In the genomic region with DNA sequence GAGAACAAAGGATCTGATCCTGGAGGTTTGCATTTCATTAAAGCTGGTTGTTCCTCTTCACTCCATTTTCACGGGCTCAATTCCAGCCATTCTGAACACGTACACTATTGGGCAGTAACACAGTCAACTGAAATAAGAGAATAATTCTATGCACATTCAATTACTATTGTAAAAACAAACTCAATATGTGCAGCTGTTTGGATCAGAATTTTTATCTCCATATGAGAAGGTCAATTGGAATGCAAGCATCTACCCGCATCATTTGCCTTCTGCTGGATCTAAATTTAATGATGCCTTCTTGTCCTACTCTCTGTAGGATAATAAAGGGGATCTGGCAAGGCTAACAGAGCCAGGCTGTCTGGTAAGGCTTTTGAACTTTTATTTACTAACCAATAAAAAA, we compare ENCODE assay signal across 23 cellular contexts.
DNase-seq lines count a peak whose midpoint lies in the region; ATAC-seq and TF ChIP-seq lines count a peak whose summit lies in the region.
"Had no signal": no experiment of that assay in that cellular context is flagged by ENCODE, and none has a peak within 500 bp of the region (broad histone marks: within the 10 kb centered on the region; RNA-seq: fewer than 3 reads in every experiment).

No MANE protein-coding gene starts in this region.

- no peak overlapping the region for H3K4me3 ChIP-seq in BJ (ENCODE audit: low read depth, low read length)
- H3K4me3 ChIP-seq in astrocyte of the cerebellum (ENCODE audit: low read depth, low read length): no peak overlapping the region
- H3K4me3 ChIP-seq: body of pancreas, GM23338, thyroid gland had no signal

- POLR2A ChIA-PET in BJ (lab: Charles Lee): interaction anchor here (0.6 kb wide), 1 partner anchor 1472 kb away, joined by 3 read pairs; no protein-coding TSS in a partner anchor

- DNase-seq in BJ (ENCODE audit: low read depth) (peak; percentile 20), LHCN-M2 (ENCODE audit: low read depth) (peak; percentile 90), astrocyte of the cerebellum (ENCODE audit: low read depth) (peak; percentile 4), iris pigment epithelial cell (ENCODE audit: low read depth) (peak; percentile 36), foreskin melanocyte (no peak)
- DNase-seq in activated CD8-positive, alpha-beta memory T cell treated with anti-CD3 and anti-CD28 coated beads, Interleukin-2, amount 50 U/mL, for 4 hours: no peak
- DNase-seq: activated CD4-positive, alpha-beta T cell treated with anti-CD3 and anti-CD28 coated beads, Interleukin-2, amount 50 U/mL, for 1 hour; activated CD8-positive, alpha-beta memory T cell treated with anti-CD3 and anti-CD28 coated beads, Interleukin-2, amount 10 ng/mL, durations not matched to agents 7 days and 5 days; activated naive CD4-positive, alpha-beta T cell treated with anti-CD3 and anti-CD28 coated beads, Interleukin-2, amount 50 U/mL, for 16 hours; body of pancreas; CD4-positive, alpha-beta memory T cell; effector CD8-positive, alpha-beta T cell; GF-D8; kidney; MV-4-11; NCI-H1694 treated with DMSO at 0.1 percent for 48 hours; RPMI8226; stimulated activated naive CD8-positive, alpha-beta T cell treated with anti-CD3 and anti-CD28 coated beads, Interleukin-15, amount 100 ng/mL, for 72 hours; thyroid gland had no signal

- H3K36me3 ChIP-seq in BJ (ENCODE audit: control insufficient read depth, insufficient read depth, low read length): no peaks in the 10 kb centered on the region
- H3K36me3 ChIP-seq: thyroid gland had no signal

- no peak for TF ChIP-seq CTCF in BJ (IDR thresholded peaks at IDR 0.05; ENCODE audit: insufficient read depth, low read depth, low read length)
- no peak for TF ChIP-seq CTCF in astrocyte of the cerebellum (IDR thresholded peaks at IDR 0.05; ENCODE audit: low read depth, low read length, missing control alignments)

- ATAC-seq in GM18909 (IDR thresholded peaks at IDR 0.05; ENCODE audit: poor library complexity, unreplicated experiment) (no peak), HG03457 (IDR thresholded peaks at IDR 0.05; ENCODE audit: unreplicated experiment) (no peak)
- ATAC-seq: activated CD8-positive, alpha-beta memory T cell treated with anti-CD3 and anti-CD28 coated beads, Interleukin-2, amount 10 ng/mL, durations not matched to agents 7 days and 5 days; body of pancreas; GM23338; SK-N-SH treated with all-trans-retinoic acid at 6 μM for 48 hours; stimulated activated naive CD8-positive, alpha-beta T cell treated with anti-CD3 and anti-CD28 coated beads, Interleukin-15, amount 100 ng/mL, for 72 hours had no signal

- H3K27me3 ChIP-seq in BJ (ENCODE audit: control insufficient read depth, insufficient read depth, low read length): no peaks in the 10 kb centered on the region
- H3K27me3 ChIP-seq: body of pancreas, thyroid gland had no signal

- in situ Hi-C loops in astrocyte of the cerebellum (cut with HindIII; ENCODE audit: low sequenced_read_pairs): no loop called here

- CTCF ChIA-PET in BJ (lab: Yijun Ruan, JAX): no interaction called here

Comparison
In these comparisons a context has a peak if more than half of its experiments do, and no peak if none do; other contexts are left out.
1. DNase-seq: peak in BJ (single experiment), LHCN-M2 (single experiment), astrocyte of the cerebellum (single experiment) and iris pigment epithelial cell (single experiment); none in activated CD8-positive, alpha-beta memory T cell treated with anti-CD3 and anti-CD28 coated beads, Interleukin-2, amount 50 U/mL, for 4 hours (single experiment) and foreskin melanocyte (single experiment).